Comparison of ENCODE assay signal across 11 cellular contexts in the genomic region with DNA sequence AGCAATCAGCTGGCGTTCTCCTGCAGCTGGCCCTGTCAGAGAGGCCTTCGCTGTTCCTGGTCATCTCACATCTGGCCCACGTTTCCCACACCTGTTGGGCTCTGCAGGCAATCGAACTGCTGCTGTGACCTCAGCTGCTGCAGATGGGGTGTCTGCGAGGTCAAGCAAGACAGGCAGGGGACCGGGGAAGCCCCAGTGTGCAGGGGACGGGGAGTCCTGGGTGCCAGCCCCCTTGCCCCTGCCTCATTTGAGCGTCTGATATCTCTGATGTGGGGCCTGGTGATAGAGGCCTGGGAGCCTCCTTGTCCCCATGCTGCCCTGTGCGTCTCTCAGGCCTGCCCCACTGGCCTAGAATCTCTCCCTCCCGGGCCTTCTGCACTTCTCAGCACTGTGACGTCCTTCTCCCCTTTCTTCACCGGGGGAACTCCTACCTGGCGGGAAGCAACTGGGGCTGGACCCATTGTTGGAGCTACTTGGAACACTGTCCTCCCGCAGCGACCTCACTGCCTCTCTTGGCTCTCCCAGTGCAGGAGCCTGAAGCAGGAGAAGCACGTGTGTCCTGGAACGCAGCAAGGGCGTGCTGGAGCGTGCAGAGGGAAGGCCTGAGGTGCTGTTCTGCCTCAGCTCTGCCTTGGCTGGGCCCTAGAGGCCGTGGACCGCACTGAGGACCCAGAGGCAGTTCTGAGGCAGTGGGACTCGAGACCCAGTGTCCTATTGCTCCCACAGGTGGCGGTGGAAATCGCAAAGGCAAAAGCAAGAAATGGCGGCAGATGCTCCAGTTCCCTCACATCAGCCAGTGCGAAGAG. TPM values are rescaled to one million over a fixed set of nuclear protein-coding genes. Genes with fewer than 3 reads are reported as not detected.
DNase-seq lines count a peak whose midpoint lies in the region; ATAC-seq, FAIRE-seq and TF ChIP-seq lines count a peak whose summit lies in the region.
"Had no signal": no experiment of that assay in that cellular context is flagged by ENCODE, and none has a peak within 500 bp of the region (broad histone marks: within the 10 kb centered on the region; RNA-seq: fewer than 3 reads in every experiment).

No MANE protein-coding gene starts in this region.

- H3K9ac ChIP-seq in SK-N-SH (no peak overlapping the region), Loucy (ENCODE audit: low read depth, low read length, poor library complexity, severe bottlenecking) (peak overlapping the region; percentile 97), GM12878 (ENCODE audit: control insufficient read depth, insufficient read depth, low read length) (peak overlapping the region; percentile 93)

- SMC1A ChIA-PET in GM12878 (lab: Charles Lee; ENCODE audit: uncharacterized antibody, unreplicated experiment): interaction anchor here (0.7 to 7.2 kb wide), 10 partner anchors 13 to 313 kb away, joined by 3 to 73 read pairs (median 12); partner anchors contain the start of gene PRR7

- H3K27me3 ChIP-seq in SK-N-SH (ENCODE audit: insufficient read depth): no peaks in the 10 kb centered on the region
- no peaks in the 10 kb centered on the region for H3K27me3 ChIP-seq in Loucy (ENCODE audit: insufficient read depth, low read length, poor library complexity, severe bottlenecking)
- no peaks in the 10 kb centered on the region for H3K27me3 ChIP-seq in GM12878 (replicated peaks in 1 of 2; ENCODE audit: control insufficient read depth in 2 of 2, insufficient read depth in 2 of 2, low read length in 1 of 2)
- H3K27me3 ChIP-seq: pancreas had no signal

- intact Hi-C loops in GM12878 (cut with micrococcal nuclease; ENCODE audit: unreplicated experiment) (loop anchor here (2.0 kb wide), 1 partner anchor 18 kb away; no protein-coding TSS in a partner anchor), posterior vena cava (cut with DNase I) (no loop called here)

- DNase-seq in SK-N-SH: no peak
- no peak for DNase-seq in GM12878 (ENCODE audit: low read depth, low spot score)
- DNase-seq in posterior vena cava (ENCODE audit: low spot score): peak; percentile 71
- DNase-seq in NCI-H524 (lab: John Stamatoyannopoulos, UW): no peak
- DNase-seq in DMS79 treated with DMSO at 0.1 percent for 48 hours (lab: John Stamatoyannopoulos, UW): no peak
- DNase-seq in RKO (ENCODE audit: low spot score): no peak
- DNase-seq: NCI-H1436 had no signal

- TF ChIP-seq RAD21 in SK-N-SH (IDR thresholded peaks at IDR 0.05; ENCODE audit: low read length) (no peak), GM12878 (IDR thresholded peaks at IDR 0.05; ENCODE audit: insufficient read depth, low read depth, low read length) (no peak)

- in situ Hi-C loops in GM12878 (cut with MboI): no loop called here

- 92% methylated on average over 14 of the region's 26 CpGs for WGBS in SK-N-SH (ENCODE audit: low lambda C conversion rate)
- WGBS in GM12878 (ENCODE audit: insufficient coverage, insufficient replicate concordance, low lambda C conversion rate, missing lambda C conversion rate): 15% methylated on average over 26 of the region's 26 CpGs

- H4K20me1 ChIP-seq in SK-N-SH (ENCODE audit: insufficient read depth): 0 out of 2 replicates have a peak, but pooled peaks cover 13% of the 10 kb centered on the region
- peaks cover 19% of the 10 kb centered on the region for H4K20me1 ChIP-seq in Loucy (ENCODE audit: insufficient read depth, low read length, poor library complexity, severe bottlenecking)
- no peaks in the 10 kb centered on the region for H4K20me1 ChIP-seq in GM12878 (ENCODE audit: control insufficient read depth, insufficient read depth)

- TF ChIP-seq POLR2A in GM12878 (IDR thresholded peaks at IDR 0.05; ENCODE audit: low read depth, low read length): no peak

- H3F3A ChIP-seq in SK-N-SH (replicated peaks; ENCODE audit: insufficient read depth): peaks cover 8% of the 10 kb centered on the region
- no peaks in the 10 kb centered on the region for H3F3A ChIP-seq in Loucy (ENCODE audit: low read depth)

- no peaks in the 10 kb centered on the region for H3K9me3 ChIP-seq in SK-N-SH
- H3K9me3 ChIP-seq in Loucy (ENCODE audit: insufficient read depth, low read depth, low read length): no peaks in the 10 kb centered on the region
- no peaks in the 10 kb centered on the region for H3K9me3 ChIP-seq in GM12878 (replicated peaks; ENCODE audit: control insufficient read depth, insufficient read depth, low read length)
- H3K9me3 ChIP-seq: pancreas had no signal

- no peak overlapping the region for H2AFZ ChIP-seq in SK-N-SH (ENCODE audit: low read depth)
- no peak overlapping the region for H2AFZ ChIP-seq in Loucy (ENCODE audit: low read length)
- no peak overlapping the region for H2AFZ ChIP-seq in GM12878 (ENCODE audit: control insufficient read depth, low read depth, low read length)

- H3K4me3 ChIP-seq in SK-N-SH (ENCODE audit: low read depth in 2 of 2, low read length in 1 of 2) (no peak overlapping the region), Loucy (ENCODE audit: low read length, poor library complexity, severe bottlenecking) (peak overlapping the region; percentile 95), GM12878 (peak overlapping the region; percentile 83; the same call in 1 of the 2 replicates)
- H3K4me3 ChIP-seq: pancreas had no signal

- H3K4me1 ChIP-seq in SK-N-SH (ENCODE audit: control insufficient read depth in 1 of 2, insufficient read depth in 2 of 2, low read depth in 1 of 2, low read length in 1 of 2): peaks cover 3 to 30% of the 10 kb centered on the region in 2 experiments; a peak in 2 of 4 replicates
- peaks cover 47% of the 10 kb centered on the region for H3K4me1 ChIP-seq in Loucy (ENCODE audit: insufficient read depth, low read length, poor library complexity, severe bottlenecking)
- H3K4me1 ChIP-seq in GM12878 (ENCODE audit: control insufficient read depth, insufficient read depth, low read length): peaks cover 52% of the 10 kb centered on the region

- CTCF ChIA-PET in SK-N-SH (lab: Yijun Ruan, JAX): interaction anchor here (0.7 to 10.8 kb wide), 7 partner anchors 12 to 112 kb away, joined by 3 to 120 read pairs (median 5); no protein-coding TSS in a partner anchor
- CTCF ChIA-PET in GM12878 (lab: Yijun Ruan, JAX): interaction anchor here (1.0 to 13.2 kb wide), 8 partner anchors 16 to 40 kb away, joined by 3 to 188 read pairs (median 12); partner anchors contain the start of genes PFN3 and PRR7

- ATAC-seq in SK-N-SH treated with all-trans-retinoic acid at 6 μM for 48 hours (no peak), GM12878 (no peak)
- ATAC-seq: pancreas had no signal

- H3K4me2 ChIP-seq in SK-N-SH (no peak overlapping the region), Loucy (ENCODE audit: low read depth, low read length, poor library complexity, severe bottlenecking) (peak overlapping the region; percentile 99), GM12878 (ENCODE audit: control insufficient read depth, insufficient read depth) (peak overlapping the region; percentile 65)

- H3K36me3 ChIP-seq in SK-N-SH (replicated peaks in 1 of 2; ENCODE audit: control insufficient read depth in 1 of 2, insufficient read depth in 2 of 2, low read length in 1 of 2) (peaks cover 3 to 39% of the 10 kb centered on the region in 2 experiments), Loucy (ENCODE audit: insufficient read depth, low read length) (peaks cover 32% of the 10 kb centered on the region; the same call in 1 of the 2 replicates), GM12878 (ENCODE audit: control insufficient read depth in 2 of 2, insufficient read depth in 2 of 2, low read length in 1 of 2) (peaks cover 24 to 29% of the 10 kb centered on the region in 2 experiments; a peak in 3 of 4 replicates)

- H3K79me2 ChIP-seq in SK-N-SH (ENCODE audit: insufficient read depth) (peaks cover 30% of the 10 kb centered on the region), Loucy (ENCODE audit: insufficient read depth, low read length) (peaks cover 63% of the 10 kb centered on the region), GM12878 (ENCODE audit: control insufficient read depth, insufficient read depth, low read length) (peaks cover 58% of the 10 kb centered on the region)

- RAD21 ChIA-PET in GM12878 (lab: Charles Lee; ENCODE audit: unreplicated experiment): interaction anchor here (0.6 to 11.0 kb wide), 12 partner anchors 16 to 121 kb away, joined by 3 to 288 read pairs (median 6); partner anchors contain the start of genes DOK3 and PRR7

- no TSS peak for BruUV-seq in GM12878 (replicated peaks; lab: Mats Ljungman, UMichigan)

- H3K27ac ChIP-seq in SK-N-SH (ENCODE audit: low read depth in 2 of 2, low read length in 1 of 2) (no peak overlapping the region; a peak in 1 of 4 replicates), GM12878 (ENCODE audit: control insufficient read depth, insufficient read depth) (peak overlapping the region; percentile 94)
- H3K27ac ChIP-seq: 22Rv1 had no signal

- H3K9me2 ChIP-seq in SK-N-SH (no peaks in the 10 kb centered on the region), Loucy (replicated peaks; ENCODE audit: low read depth, low read length) (no peaks in the 10 kb centered on the region)

- POLR2A ChIA-PET in SK-N-SH (lab: Yijun Ruan, JAX): interaction anchor here (1.5 kb wide), 1 partner anchor 16 kb away, joined by 3 read pairs; no protein-coding TSS in a partner anchor
- POLR2A ChIA-PET in GM12878 (lab: Charles Lee): interaction anchor here (0.6 to 13.4 kb wide), 19 partner anchors 8 to 169 kb away, joined by 3 to 358 read pairs (median 4); partner anchors contain the start of genes DDX41, F12, PDLIM7 and PFN3

- FAIRE-seq in GM12878 (lab: Jason Lieb, UNC): peak; percentile 80
- FAIRE-seq: pancreas had no signal

- no peak for TF ChIP-seq CTCF in SK-N-SH (IDR thresholded peaks at IDR 0.05)
- no peak for TF ChIP-seq CTCF in Loucy (conservative IDR thresholded peaks at IDR 0.05; ENCODE audit: low read length)
- no peak for TF ChIP-seq CTCF in GM12878 (IDR thresholded peaks at IDR 0.05 in 2 of 3, conservative IDR thresholded peaks at IDR 0.05 in 1 of 3; ENCODE audit: control insufficient read depth in 2 of 3, extremely low read depth in 1 of 3, insufficient read depth in 1 of 3, low read depth in 3 of 3, low read length in 3 of 3)

- TF ChIP-seq EP300 in SK-N-SH (IDR thresholded peaks at IDR 0.05; ENCODE audit: borderline replicate concordance in 1 of 2, low read depth in 1 of 2, low read length in 1 of 2) (no peak), GM12878 (IDR thresholded peaks at IDR 0.05; ENCODE audit: borderline replicate concordance in 1 of 2, control insufficient read depth in 1 of 2, low read depth in 2 of 2, low read length in 2 of 2) (no peak)

RNA-seq across cellular contexts. Expression of gene GRK6, which starts 3.9 kb away (rescaled TPM):
- 35.9 and 39.5 TPM in 2 replicates for polyA plus RNA-seq in SK-N-SH (2012; rRNA removed)
- 28.3 and 36.2 TPM in 2 replicates for polyA plus RNA-seq in SK-N-SH (2012; cell fraction: cytosol; rRNA removed)
- 28.0 and 30.6 TPM in 2 replicates for polyA plus RNA-seq in SK-N-SH (2012; cell fraction: nucleus; rRNA removed)
- 126 and 167 TPM in 2 replicates for total RNA-seq in GM12878 (2013; cell fraction: nucleolus; rRNA removed)
- 82.3 and 90.7 TPM in 2 replicates for total RNA-seq in GM12878 (2014; rRNA removed)
- 43.6 and 46.7 TPM in 2 replicates for total RNA-seq in GM12878 (2014; rRNA removed; fragmentation: Illumina TruSeq; extraction: Trizol)
- total RNA-seq in GM12878 (2021): 118 and 124 TPM in 2 replicates
- 16.1 TPM for polyA plus RNA-seq in GM12878 (2011; ENCODE audit: low read depth)
- 28.1 and 38.1 TPM in 2 replicates for polyA plus RNA-seq in GM12878 (2011; rRNA removed)
- 63.7 and 70.0 TPM in 2 replicates for polyA plus RNA-seq in GM12878 (2011; cell fraction: cytosol; rRNA removed)
- 103 and 138 TPM in 2 replicates for polyA plus RNA-seq in GM12878 (2011; cell fraction: nucleus; rRNA removed)
- polyA plus RNA-seq in GM12878 (2012): 45.5 and 47.2 TPM in 2 replicates
- polyA plus RNA-seq in GM12878 (2014; fragmentation: Illumina TruSeq; extraction: Trizol): 8.6 and 31.1 TPM in 2 replicates
- polyA plus RNA-seq in GM12878 (2014; fragmentation: Nextera tagmentation; extraction: Ambion mirVana): 1 to 10 TPM in 1 of 2 experiments, under 1 TPM in 1; 0.79 to 2.6 TPM
- 78.2 and 85.5 TPM in 2 replicates for polyA plus RNA-seq in GM12878 (2014; rRNA removed)
- 10 to 100 TPM; 13.5 to 45.1 TPM for polyA plus RNA-seq in GM12878 (2016; fragmentation: Nextera tagmentation; extraction: Ambion mirVana)
- 43.4 and 59.9 TPM in 2 replicates for polyA minus RNA-seq in GM12878 (2011; rRNA and poly(A)+ RNA removed)
- polyA minus RNA-seq in GM12878 (2011; cell fraction: cytosol; rRNA and poly(A)+ RNA removed): 25.1 and 27.3 TPM in 2 replicates
- 71.0 and 116 TPM in 2 replicates for polyA minus RNA-seq in GM12878 (2011; cell fraction: nucleus; rRNA and poly(A)+ RNA removed)
- 10 to 100 TPM; 22.9 to 28.2 TPM for total RNA-seq in posterior vena cava

RNA-seq across cellular contexts. Expression of gene PRR7, which starts 16.3 kb away (rescaled TPM):
- polyA plus RNA-seq in SK-N-SH (2012; rRNA removed) (12.5 and 17.1 TPM in 2 replicates), GM12878 (2011; rRNA removed) (0.89 and 3.9 TPM in 2 replicates), GM12878 (2014; fragmentation: Illumina TruSeq; extraction: Trizol) (0.09 TPM in 1 of 2 replicates, not detected in the other), GM12878 (2014; fragmentation: Nextera tagmentation; extraction: Ambion mirVana) (not detected), GM12878 (2014; rRNA removed) (18.8 and 21.0 TPM in 2 replicates), GM12878 (2016; fragmentation: Nextera tagmentation; extraction: Ambion mirVana) (1 to 10 TPM; 4.6 TPM)
- polyA plus RNA-seq in SK-N-SH (2012; cell fraction: cytosol; rRNA removed): 12.6 and 23.0 TPM in 2 replicates
- 29.5 and 41.3 TPM in 2 replicates for polyA plus RNA-seq in SK-N-SH (2012; cell fraction: nucleus; rRNA removed)
- total RNA-seq in GM12878 (2013; cell fraction: nucleolus; rRNA removed): 20.9 and 22.0 TPM in 2 replicates
- total RNA-seq in GM12878 (2014; rRNA removed) (12.0 and 15.3 TPM in 2 replicates), GM12878 (2014; rRNA removed; fragmentation: Illumina TruSeq; extraction: Trizol) (0.40 and 0.60 TPM in 2 replicates), GM12878 (2021) (15.7 and 15.9 TPM in 2 replicates), posterior vena cava (1 to 10 TPM in 1 of 2 donors, under 1 TPM in 1; 0.79 to 2.0 TPM)
- 0.67 TPM for polyA plus RNA-seq in GM12878 (2011; ENCODE audit: low read depth)
- 13.3 and 32.6 TPM in 2 replicates for polyA plus RNA-seq in GM12878 (2011; cell fraction: cytosol; rRNA removed)
- 26.2 and 34.2 TPM in 2 replicates for polyA plus RNA-seq in GM12878 (2011; cell fraction: nucleus; rRNA removed)
- polyA plus RNA-seq in GM12878 (2012): 5.0 and 10.6 TPM in 2 replicates
- 0.44 and 2.4 TPM in 2 replicates for polyA minus RNA-seq in GM12878 (2011; rRNA and poly(A)+ RNA removed)
- 5.6 and 7.6 TPM in 2 replicates for polyA minus RNA-seq in GM12878 (2011; cell fraction: cytosol; rRNA and poly(A)+ RNA removed)
- polyA minus RNA-seq in GM12878 (2011; cell fraction: nucleus; rRNA and poly(A)+ RNA removed): 6.2 and 11.8 TPM in 2 replicates

RNA-seq across cellular contexts. Expression of gene F12, which starts 21.0 kb away (rescaled TPM):
- polyA plus RNA-seq in SK-N-SH (2012; rRNA removed) (3.8 and 4.3 TPM in 2 replicates), GM12878 (2011; rRNA removed) (2.3 and 5.2 TPM in 2 replicates), GM12878 (2014; fragmentation: Illumina TruSeq; extraction: Trizol) (0.25 and 0.82 TPM in 2 replicates), GM12878 (2014; fragmentation: Nextera tagmentation; extraction: Ambion mirVana) (under 1 TPM; 0.50 to 0.82 TPM), GM12878 (2014; rRNA removed) (5.9 and 9.9 TPM in 2 replicates), GM12878 (2016; fragmentation: Nextera tagmentation; extraction: Ambion mirVana) (10 to 100 TPM in 1 of 2 experiments, 1 to 10 TPM in 1; 9.7 to 11.3 TPM)
- polyA plus RNA-seq in SK-N-SH (2012; cell fraction: cytosol; rRNA removed): 1.2 and 3.0 TPM in 2 replicates
- 8.5 and 16.3 TPM in 2 replicates for polyA plus RNA-seq in SK-N-SH (2012; cell fraction: nucleus; rRNA removed)
- 4.6 and 6.3 TPM in 2 replicates for total RNA-seq in GM12878 (2013; cell fraction: nucleolus; rRNA removed)
- total RNA-seq in GM12878 (2014; rRNA removed) (6.9 and 7.1 TPM in 2 replicates), GM12878 (2014; rRNA removed; fragmentation: Illumina TruSeq; extraction: Trizol) (0.49 and 0.74 TPM in 2 replicates), GM12878 (2021) (5.8 and 7.1 TPM in 2 replicates), posterior vena cava (under 1 TPM; 0.38 to 0.93 TPM)
- polyA plus RNA-seq in GM12878 (2011; ENCODE audit: low read depth): 2.0 TPM
- 6.7 and 11.9 TPM in 2 replicates for polyA plus RNA-seq in GM12878 (2011; cell fraction: cytosol; rRNA removed)
- 14.0 and 14.8 TPM in 2 replicates for polyA plus RNA-seq in GM12878 (2011; cell fraction: nucleus; rRNA removed)
- 3.0 and 4.4 TPM in 2 replicates for polyA plus RNA-seq in GM12878 (2012)
- 1.8 and 3.0 TPM in 2 replicates for polyA minus RNA-seq in GM12878 (2011; rRNA and poly(A)+ RNA removed)
- 2.9 and 7.5 TPM in 2 replicates for polyA minus RNA-seq in GM12878 (2011; cell fraction: cytosol; rRNA and poly(A)+ RNA removed)
- 2.9 and 3.5 TPM in 2 replicates for polyA minus RNA-seq in GM12878 (2011; cell fraction: nucleus; rRNA and poly(A)+ RNA removed)

RNA-seq across cellular contexts. Expression of gene PFN3, which starts 29.9 kb away (rescaled TPM):
- polyA plus RNA-seq in SK-N-SH (2012; rRNA removed) (not detected in 2 replicates), GM12878 (2011; rRNA removed) (not detected in 2 replicates), GM12878 (2014; fragmentation: Illumina TruSeq; extraction: Trizol) (not detected in 2 replicates), GM12878 (2014; fragmentation: Nextera tagmentation; extraction: Ambion mirVana) (not detected), GM12878 (2014; rRNA removed) (not detected in 2 replicates), GM12878 (2016; fragmentation: Nextera tagmentation; extraction: Ambion mirVana) (not detected)
- not detected in 2 replicates for polyA plus RNA-seq in SK-N-SH (2012; cell fraction: cytosol; rRNA removed)
- polyA plus RNA-seq in SK-N-SH (2012; cell fraction: nucleus; rRNA removed): not detected in 2 replicates
- 2.1 TPM in 1 of 2 replicates, not detected in the other for total RNA-seq in GM12878 (2013; cell fraction: nucleolus; rRNA removed)
- total RNA-seq in GM12878 (2014; rRNA removed) (not detected in 2 replicates), GM12878 (2014; rRNA removed; fragmentation: Illumina TruSeq; extraction: Trizol) (not detected in 2 replicates), GM12878 (2021) (not detected in 2 replicates), posterior vena cava (not detected)
- polyA plus RNA-seq in GM12878 (2011; ENCODE audit: low read depth): not detected
- not detected in 2 replicates for polyA plus RNA-seq in GM12878 (2011; cell fraction: cytosol; rRNA removed)
- not detected in 2 replicates for polyA plus RNA-seq in GM12878 (2011; cell fraction: nucleus; rRNA removed)
- not detected in 2 replicates for polyA plus RNA-seq in GM12878 (2012)
- polyA minus RNA-seq in GM12878 (2011; rRNA and poly(A)+ RNA removed): not detected in 2 replicates
- polyA minus RNA-seq in GM12878 (2011; cell fraction: cytosol; rRNA and poly(A)+ RNA removed): not detected in 2 replicates
- not detected in 2 replicates for polyA minus RNA-seq in GM12878 (2011; cell fraction: nucleus; rRNA and poly(A)+ RNA removed)
- total RNA-seq: pancreas had no signal
- polyA plus RNA-seq: pancreas had no signal

RNA-seq across cellular contexts. Expression of gene DBN1, which starts 43.1 kb away (rescaled TPM):
- polyA plus RNA-seq in SK-N-SH (2012; rRNA removed): 176 and 244 TPM in 2 replicates
- 109 and 114 TPM in 2 replicates for polyA plus RNA-seq in SK-N-SH (2012; cell fraction: cytosol; rRNA removed)
- 1,021 and 1,050 TPM in 2 replicates for polyA plus RNA-seq in SK-N-SH (2012; cell fraction: nucleus; rRNA removed)
- total RNA-seq in GM12878 (2013; cell fraction: nucleolus; rRNA removed): 33.1 and 35.4 TPM in 2 replicates
- total RNA-seq in GM12878 (2014; rRNA removed): 36.0 and 42.0 TPM in 2 replicates
- total RNA-seq in GM12878 (2014; rRNA removed; fragmentation: Illumina TruSeq; extraction: Trizol): 16.8 and 19.2 TPM in 2 replicates
- total RNA-seq in GM12878 (2021): 75.4 and 81.0 TPM in 2 replicates
- polyA plus RNA-seq in GM12878 (2011; ENCODE audit: low read depth): 8.1 TPM
- 10.0 and 14.1 TPM in 2 replicates for polyA plus RNA-seq in GM12878 (2011; rRNA removed)
- polyA plus RNA-seq in GM12878 (2011; cell fraction: cytosol; rRNA removed): 12.3 and 18.9 TPM in 2 replicates
- polyA plus RNA-seq in GM12878 (2011; cell fraction: nucleus; rRNA removed): 53.4 and 220 TPM in 2 replicates
- 13.9 and 24.5 TPM in 2 replicates for polyA plus RNA-seq in GM12878 (2012)
- 3.2 and 15.9 TPM in 2 replicates for polyA plus RNA-seq in GM12878 (2014; fragmentation: Illumina TruSeq; extraction: Trizol)
- polyA plus RNA-seq in GM12878 (2014; fragmentation: Nextera tagmentation; extraction: Ambion mirVana): under 1 TPM; 0.18 to 0.62 TPM
- polyA plus RNA-seq in GM12878 (2014; rRNA removed): 49.0 and 58.5 TPM in 2 replicates
- 10 to 100 TPM; 36.5 to 38.0 TPM for polyA plus RNA-seq in GM12878 (2016; fragmentation: Nextera tagmentation; extraction: Ambion mirVana)
- polyA minus RNA-seq in GM12878 (2011; rRNA and poly(A)+ RNA removed): 12.5 and 16.2 TPM in 2 replicates
- polyA minus RNA-seq in GM12878 (2011; cell fraction: cytosol; rRNA and poly(A)+ RNA removed): 13.1 and 13.9 TPM in 2 replicates
- polyA minus RNA-seq in GM12878 (2011; cell fraction: nucleus; rRNA and poly(A)+ RNA removed): 11.1 and 35.8 TPM in 2 replicates
- total RNA-seq in posterior vena cava: 100 to 1,000 TPM in 1 of 2 donors, 10 to 100 TPM in 1; 94.9 to 121 TPM

Comparison
In these comparisons a context has a peak if more than half of its experiments do, and no peak if none do; other contexts are left out.
1. H3K4me3 ChIP-seq: peak in Loucy (single experiment) and GM12878 (single experiment); none in SK-N-SH (0 of 2).
2. Of the 26 proteins assayed by ChIP-seq in both GM12878 and SK-N-SH: peak only in GM12878: CHD2, MXI1, POLR2AphosphoS5, SIN3A and TCF12; only in SK-N-SH: PBX3; in both: none; in neither: 20.